Comparison of ENCODE assay signal across 14 cellular contexts in the genomic region with DNA sequence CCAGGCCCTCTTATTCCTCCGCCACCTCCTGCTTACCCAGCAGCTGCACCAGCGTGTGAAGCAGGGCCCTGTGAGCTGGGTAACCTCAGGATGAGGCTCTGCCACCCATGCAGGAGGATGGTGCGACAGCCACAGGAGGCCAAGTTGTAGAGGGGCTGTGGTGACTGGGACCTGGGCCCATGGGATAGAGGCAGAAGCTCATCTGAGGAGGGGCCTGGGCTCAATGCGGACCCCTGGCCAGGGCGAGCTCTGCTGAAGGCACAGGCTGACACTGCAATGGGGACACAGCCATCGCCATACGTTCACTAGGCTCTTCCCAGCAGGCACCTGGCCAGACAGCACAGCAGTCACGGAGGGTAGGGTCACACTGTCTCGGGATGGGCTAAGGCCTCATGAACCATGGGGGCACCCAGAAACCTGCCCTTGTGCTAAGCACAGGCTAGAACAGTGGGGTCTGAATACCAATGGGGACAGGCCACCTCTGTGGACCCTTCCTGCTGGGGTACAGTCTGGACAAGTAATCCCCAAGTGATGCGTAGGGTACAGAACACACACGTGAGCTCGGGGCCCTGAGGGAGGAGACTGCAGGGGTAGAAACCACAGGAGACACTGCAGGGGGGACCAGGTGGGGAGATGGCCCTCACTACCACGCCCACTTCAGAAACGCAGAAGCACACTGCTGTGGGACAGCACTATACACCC. TPM values are rescaled to one million over a fixed set of nuclear protein-coding genes. Genes with fewer than 3 reads are reported as not detected.
"Had no signal": no experiment of that assay in that cellular context is flagged by ENCODE, and none has a peak within 500 bp of the region (broad histone marks: within the 10 kb centered on the region; RNA-seq: fewer than 3 reads in every experiment).

No MANE protein-coding gene starts in this region.

- H3K9ac ChIP-seq: neural progenitor cell, parathyroid adenoma had no signal

- H3K79me2 ChIP-seq: parathyroid adenoma had no signal

- H2AFZ ChIP-seq: neural progenitor cell, parathyroid adenoma had no signal

- H3K27me3 ChIP-seq: neural progenitor cell, tibial nerve, vagina had no signal

- H3K27ac ChIP-seq: neural progenitor cell, parathyroid adenoma, tibial nerve, vagina had no signal

- H3K36me3 ChIP-seq: neural progenitor cell, vagina had no signal

- ATAC-seq: effector memory CD8-positive, alpha-beta T cell had no signal

- H3K4me3 ChIP-seq: neural progenitor cell, tibial nerve, vagina had no signal

- DNase-seq: activated CD4-positive, alpha-beta T cell treated with anti-CD3 and anti-CD28 coated beads, Interleukin-2, amount 50 U/mL, for 1 hour; activated gamma-delta T cell treated with Interleukin-2 at 50 U/mL for 16 hours; activated T-cell treated with anti-CD3 and anti-CD28 coated beads, Interleukin-2, amount 50 U/mL, for 48 hours; amniotic stem cell; central memory CD4-positive, alpha-beta T cell; effector memory CD8-positive, alpha-beta T cell; stimulated activated CD4-positive, alpha-beta T cell treated with anti-CD3 and anti-CD28 coated beads, Interleukin-12 subunit alpha, Interleukin-12 subunit beta, amount 100 ng/mL, for 4 hours; stimulated activated CD4-positive, alpha-beta T cell treated with anti-CD3 and anti-CD28 coated beads, Interleukin-2, amount 100 ng/mL, for 24 hours had no signal

- H3K4me2 ChIP-seq: neural progenitor cell had no signal

- H3K9me3 ChIP-seq: tibial nerve, vagina had no signal

- H3K4me1 ChIP-seq: neural progenitor cell, parathyroid adenoma, tibial nerve, vagina had no signal

RNA-seq across cellular contexts. Expression of gene TBX1, which starts 58.8 kb away (rescaled TPM):
- total RNA-seq: epithelial cell of proximal tubule, frontal cortex had no signal
